31 cellular contexts compared by ENCODE assay signal in the genomic region with DNA sequence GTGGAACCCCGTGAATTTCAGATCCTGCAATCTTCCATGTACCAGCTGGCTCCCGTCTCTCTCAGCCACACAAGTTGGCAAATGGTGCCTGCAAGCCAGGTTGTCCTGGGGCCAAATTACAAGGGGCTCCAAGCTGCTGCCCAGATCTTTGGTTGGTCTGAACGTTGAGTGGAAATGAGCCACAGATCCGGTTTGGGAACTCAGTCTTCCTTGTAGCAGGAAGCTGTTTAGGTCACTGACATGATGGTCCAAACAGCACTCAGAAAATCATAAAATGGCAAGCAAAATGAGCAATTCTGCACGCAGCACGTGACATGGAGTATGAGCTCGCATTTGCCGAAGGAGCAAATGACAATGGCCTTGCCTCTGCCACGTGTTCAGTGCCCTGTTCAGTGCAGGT.
"Had no signal": no experiment of that assay in that cellular context is flagged by ENCODE, and none has a peak within 500 bp of the region (broad histone marks: within the 10 kb centered on the region; RNA-seq: fewer than 3 reads in every experiment).

No MANE protein-coding gene starts in this region.

- H3K27me3 ChIP-seq: adrenal gland, ascending aorta, cardiac muscle cell, foreskin keratinocyte had no signal

- H3K4me3 Mint-ChIP-seq: activated CD4-positive, alpha-beta memory T cell treated with anti-CD3 and anti-CD28 coated beads, Interleukin-2, amount 10 ng/mL, durations not matched to agents 7 days and 5 days; activated CD4-positive, alpha-beta T cell treated with anti-CD3 and anti-CD28 coated beads, Interleukin-2, amount 10 ng/mL, durations not matched to agents 24 days and 14 days; activated naive CD8-positive, alpha-beta T cell treated with anti-CD3 and anti-CD28 coated beads for 36 hours; dendritic cell treated with granulocyte-macrophage colony-stimulating factor and Interleukin-4, amounts not matched to agents 40 ng/mL and 50 ng/mL, for 4 days; immature natural killer cell; memory B cell; naive thymus-derived CD4-positive, alpha-beta T cell; neural crest cell; stimulated activated naive B cell treated with anti-CD40 and anti-IgM and Interleukin-4, amounts not matched to agents 10 μg/mL and 1 μg/mL and 100 μg/mL, for 72 hours; T-helper 17 cell had no signal

- H3K9me3 ChIP-seq: adrenal gland, ascending aorta, esophagus muscularis mucosa, heart left ventricle, sigmoid colon, stomach, tibial artery had no signal

- H3K9me3 Mint-ChIP-seq: activated CD4-positive, alpha-beta memory T cell treated with anti-CD3 and anti-CD28 coated beads, Interleukin-2, amount 10 ng/mL, durations not matched to agents 7 days and 5 days; activated CD4-positive, alpha-beta T cell treated with anti-CD3 and anti-CD28 coated beads, Interleukin-2, amount 10 ng/mL, durations not matched to agents 24 days and 14 days; activated naive CD8-positive, alpha-beta T cell treated with anti-CD3 and anti-CD28 coated beads for 36 hours; activated T-helper 2 cell treated with anti-CD3 and anti-CD28 coated beads, Interferon-gamma antibody, Interleukin-2, Interleukin-4, amounts not matched to agents 10 μg/mL and 5 μg/mL and 100 μg/mL, durations not matched to agents 14 hours and 24 hours and 36 hours; dendritic cell treated with granulocyte-macrophage colony-stimulating factor and Interleukin-4, amounts not matched to agents 40 ng/mL and 50 ng/mL, for 4 days; immature natural killer cell; memory B cell; neural crest cell; stimulated activated naive B cell treated with anti-CD40 and anti-IgM and Interleukin-4, amounts not matched to agents 10 μg/mL and 1 μg/mL and 100 μg/mL, for 72 hours had no signal

- H3K4me3 ChIP-seq: adrenal gland, ascending aorta, cardiac muscle cell, esophagus muscularis mucosa, heart left ventricle, sigmoid colon, stomach, tibial artery had no signal

- H3K4me1 ChIP-seq: adrenal gland, ascending aorta, esophagus muscularis mucosa, foreskin keratinocyte, heart left ventricle, tibial artery had no signal

- H3K27ac ChIP-seq: adrenal gland, ascending aorta, cardiac muscle cell, esophagus muscularis mucosa, foreskin keratinocyte, heart left ventricle, sigmoid colon, stomach, tibial artery had no signal

- H3K36me3 ChIP-seq: adrenal gland, ascending aorta, cardiac muscle cell, esophagus muscularis mucosa, heart left ventricle, sigmoid colon, stomach, tibial artery had no signal

- H3K27me3 Mint-ChIP-seq: activated CD4-positive, alpha-beta memory T cell treated with anti-CD3 and anti-CD28 coated beads, Interleukin-2, amount 10 ng/mL, durations not matched to agents 7 days and 5 days; activated CD4-positive, alpha-beta T cell treated with anti-CD3 and anti-CD28 coated beads, Interleukin-2, amount 10 ng/mL, durations not matched to agents 24 days and 14 days had no signal

- H3K4me1 Mint-ChIP-seq: activated CD4-positive, alpha-beta memory T cell treated with anti-CD3 and anti-CD28 coated beads, Interleukin-2, amount 10 ng/mL, durations not matched to agents 7 days and 5 days; activated CD4-positive, alpha-beta T cell treated with anti-CD3 and anti-CD28 coated beads, Interleukin-2, amount 10 ng/mL, durations not matched to agents 24 days and 14 days; activated naive CD8-positive, alpha-beta T cell treated with anti-CD3 and anti-CD28 coated beads for 36 hours had no signal

- FAIRE-seq: small intestine had no signal

- DNase-seq: activated CD4-positive, alpha-beta memory T cell treated with anti-CD3 and anti-CD28 coated beads, Interleukin-2, amount 10 ng/mL, durations not matched to agents 7 days and 5 days; activated CD4-positive, alpha-beta T cell treated with anti-CD3 and anti-CD28 coated beads, Interleukin-2, amount 10 ng/mL, durations not matched to agents 24 days and 14 days; activated CD4-positive, CD25-positive, alpha-beta regulatory T cell treated with anti-CD3 and anti-CD28 coated beads, Interleukin-2, amount 50 U/mL, for 72 hours; activated CD8-positive, alpha-beta memory T cell treated with anti-CD3 and anti-CD28 coated beads, Interleukin-2, amount 50 U/mL, for 48 hours; activated naive CD4-positive, alpha-beta T cell treated with Interleukin-2 at 50 U/mL for 16 hours; activated naive CD8-positive, alpha-beta T cell treated with anti-CD3 and anti-CD28 coated beads for 36 hours; activated T-cell treated with anti-CD3 and anti-CD28 coated beads, Interleukin-2, amount 50 U/mL, for 48 hours; adrenal gland; foreskin keratinocyte; heart left ventricle; hypothalamus; immature natural killer cell; midbrain; naive thymus-derived CD4-positive, alpha-beta T cell; occipital lobe; sigmoid colon; small intestine; stimulated activated CD4-positive, alpha-beta T cell treated with anti-CD3 and anti-CD28 coated beads, Interleukin-2, amount 100 ng/mL, for 24 hours; stimulated activated naive B cell treated with anti-CD40 and anti-IgM and Interleukin-4, amounts not matched to agents 10 μg/mL and 1 μg/mL and 100 μg/mL, for 72 hours; stomach; T-helper 17 cell; T1000 had no signal

- H3K36me3 Mint-ChIP-seq: activated naive CD8-positive, alpha-beta T cell treated with anti-CD3 and anti-CD28 coated beads for 36 hours; brain; immature natural killer cell; memory B cell; naive thymus-derived CD4-positive, alpha-beta T cell; stimulated activated naive B cell treated with anti-CD40 and anti-IgM and Interleukin-4, amounts not matched to agents 10 μg/mL and 1 μg/mL and 100 μg/mL, for 72 hours had no signal

- H3K27ac Mint-ChIP-seq: activated CD4-positive, alpha-beta memory T cell treated with anti-CD3 and anti-CD28 coated beads, Interleukin-2, amount 10 ng/mL, durations not matched to agents 7 days and 5 days; activated CD4-positive, alpha-beta T cell treated with anti-CD3 and anti-CD28 coated beads, Interleukin-2, amount 10 ng/mL, durations not matched to agents 24 days and 14 days; activated naive CD8-positive, alpha-beta T cell treated with anti-CD3 and anti-CD28 coated beads for 36 hours; activated T-helper 2 cell treated with anti-CD3 and anti-CD28 coated beads, Interferon-gamma antibody, Interleukin-2, Interleukin-4, amounts not matched to agents 10 μg/mL and 5 μg/mL and 100 μg/mL, durations not matched to agents 14 hours and 24 hours and 36 hours; dendritic cell treated with granulocyte-macrophage colony-stimulating factor and Interleukin-4, amounts not matched to agents 40 ng/mL and 50 ng/mL, for 4 days; immature natural killer cell; memory B cell; naive thymus-derived CD4-positive, alpha-beta T cell; stimulated activated naive B cell treated with anti-CD40 and anti-IgM and Interleukin-4, amounts not matched to agents 10 μg/mL and 1 μg/mL and 100 μg/mL, for 72 hours; T-helper 17 cell had no signal
